In the genomic region with DNA sequence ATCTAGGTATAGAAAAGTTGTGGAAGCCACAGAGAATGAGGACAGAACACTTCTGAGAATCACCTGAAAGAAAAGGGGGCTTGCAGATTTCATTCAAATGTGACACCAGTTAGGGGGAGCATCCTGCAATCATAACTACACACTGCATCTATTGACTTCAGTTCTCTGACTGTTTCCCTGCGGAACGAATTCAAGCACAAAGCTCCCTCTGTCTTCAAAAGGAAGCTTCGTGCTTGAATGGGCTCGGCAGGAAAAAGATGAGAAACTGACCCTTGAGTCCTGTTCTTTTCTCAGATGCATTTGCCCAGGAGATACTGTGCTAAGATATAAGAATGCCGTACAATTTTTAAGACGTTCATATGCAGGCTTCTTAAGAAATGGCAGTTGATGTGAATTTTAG, we compare ENCODE assay signal across 1 cellular context.
TF ChIP-seq lines count a peak whose summit lies in the region.

No MANE protein-coding gene starts in this region.

TF ChIP-seq in K562, 482 proteins besides CTCF, POLR2A, EP300 and RAD21 (continued from another document):
- TF ChIP-seq, protein P1, sequence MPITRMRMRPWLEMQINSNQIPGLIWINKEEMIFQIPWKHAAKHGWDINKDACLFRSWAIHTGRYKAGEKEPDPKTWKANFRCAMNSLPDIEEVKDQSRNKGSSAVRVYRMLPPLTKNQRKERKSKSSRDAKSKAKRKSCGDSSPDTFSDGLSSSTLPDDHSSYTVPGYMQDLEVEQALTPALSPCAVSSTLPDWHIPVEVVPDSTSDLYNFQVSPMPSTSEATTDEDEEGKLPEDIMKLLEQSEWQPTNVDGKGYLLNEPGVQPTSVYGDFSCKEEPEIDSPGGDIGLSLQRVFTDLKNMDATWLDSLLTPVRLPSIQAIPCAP (CRISPR knock-in tag; IDR thresholded peaks at IDR 0.05; ENCODE audit: borderline replicate concordance) = no peak
- TF ChIP-seq JUN (IDR thresholded peaks at IDR 0.05; ENCODE audit: borderline replicate concordance, low read depth, low read length) (no peak), JUN (CRISPR knock-in tag; IDR thresholded peaks at IDR 0.05; ENCODE audit: borderline replicate concordance) (no peak)
TF ChIP-seq in K562: peak in this region for 0.
